Comparison of ENCODE assay signal across 8 cellular contexts in the genomic region with DNA sequence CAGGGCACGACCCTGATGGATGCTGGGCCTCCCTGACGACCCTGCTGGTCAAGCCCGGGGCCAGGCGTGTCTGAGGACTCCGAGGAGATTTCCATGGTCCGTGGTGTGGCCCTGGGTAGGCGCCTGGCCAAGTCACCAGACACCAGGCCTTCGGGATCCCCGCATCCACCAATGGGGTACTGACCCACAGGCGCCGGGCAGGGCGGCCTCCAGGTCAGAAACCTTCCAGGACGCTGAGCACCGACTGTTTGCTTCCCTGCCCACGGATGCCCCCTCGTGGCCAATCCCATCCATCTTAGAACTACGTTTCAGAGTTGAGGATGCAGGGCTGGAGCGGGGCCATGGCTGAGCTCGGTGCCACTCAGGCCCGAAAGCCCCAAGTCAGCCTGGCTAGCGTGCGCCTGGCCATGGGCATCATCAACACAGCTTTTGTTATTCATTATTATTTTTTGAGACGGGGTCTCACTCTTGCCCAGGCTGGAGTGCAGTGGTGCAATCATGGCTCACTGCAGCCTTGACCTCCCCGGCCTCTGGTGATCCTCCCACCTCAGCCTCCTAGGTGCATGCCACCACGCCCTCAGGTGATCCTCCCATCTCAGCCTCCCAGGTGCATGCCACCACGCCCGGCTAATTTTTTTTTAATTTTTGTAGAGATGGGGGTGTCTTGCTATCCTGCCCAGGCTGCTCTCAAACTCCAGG. TPM values are rescaled to one million over a fixed set of nuclear protein-coding genes. Genes with fewer than 3 reads are reported as not detected.
DNase-seq lines count a peak whose midpoint lies in the region; ATAC-seq and TF ChIP-seq lines count a peak whose summit lies in the region.

No MANE protein-coding gene starts in this region.

- H3K4me3 ChIP-seq in AG10803 (ENCODE audit: low read length) (no peak overlapping the region), esophagus muscularis mucosa (no peak overlapping the region)

- H3K27me3 ChIP-seq in esophagus muscularis mucosa: peaks cover 0 to 72% (median 2%) of the 10 kb centered on the region in 4 donors

- no peaks in the 10 kb centered on the region for H3K9me3 Mint-ChIP-seq in stimulated activated effector memory CD8-positive, alpha-beta T cell treated with anti-CD3 and anti-CD28 coated beads, Interleukin-12 subunit alpha, Interleukin-12 subunit beta, amount 100 ng/mL, for 72 hours

- H3K27ac Mint-ChIP-seq in stimulated activated effector memory CD8-positive, alpha-beta T cell treated with anti-CD3 and anti-CD28 coated beads, Interleukin-12 subunit alpha, Interleukin-12 subunit beta, amount 100 ng/mL, for 72 hours: no peak overlapping the region

- TF ChIP-seq CTCF in AG10803 (conservative IDR thresholded peaks at IDR 0.05; ENCODE audit: low read length) (peak; percentile 76), esophagus muscularis mucosa (IDR thresholded peaks at IDR 0.05) (peak; percentile 59 to 69 (median 60))

- H3K36me3 Mint-ChIP-seq in stimulated activated effector memory CD8-positive, alpha-beta T cell treated with anti-CD3 and anti-CD28 coated beads, Interleukin-12 subunit alpha, Interleukin-12 subunit beta, amount 100 ng/mL, for 72 hours: peaks cover 10% of the 10 kb centered on the region

- no peak overlapping the region for H3K27ac ChIP-seq in esophagus muscularis mucosa (replicated peaks in 1 of 4)

- H3K4me1 ChIP-seq in esophagus muscularis mucosa: peaks cover 0 to 13% (median 8%) of the 10 kb centered on the region in 4 donors

- DNase-seq in AG10803 (ENCODE audit: low read depth) (peak; percentile 63), NCI-H82 (lab: John Stamatoyannopoulos, UW) (peak; percentile 78), activated T-cell treated with anti-CD3 and anti-CD28 coated beads for 1 hour (ENCODE audit: low read depth) (peak; percentile 47), esophagus muscularis mucosa (ENCODE audit: extremely low spot score) (no peak), mucosa of gallbladder (ENCODE audit: low spot score) (peak; percentile 78)
- DNase-seq in stimulated activated effector memory CD8-positive, alpha-beta T cell treated with anti-CD3 and anti-CD28 coated beads, Interleukin-12 subunit alpha, Interleukin-12 subunit beta, amount 100 ng/mL, for 72 hours (ENCODE audit: low spot score in 2 of 2): peak in 1 of 2 donors; percentile 39

- H3K36me3 ChIP-seq in esophagus muscularis mucosa: no peaks in the 10 kb centered on the region

- intact Hi-C loops in esophagus muscularis mucosa (cut with DNase I): loop anchor here (5.0 to 10.0 kb wide), 2 partner anchors 114 to 226 kb away; no protein-coding TSS in a partner anchor

- H3K9me3 ChIP-seq in esophagus muscularis mucosa: peaks cover 0 to 3% (median 0%) of the 10 kb centered on the region in 4 donors

- no peak for TF ChIP-seq POLR2A in esophagus muscularis mucosa (IDR thresholded peaks at IDR 0.05; ENCODE audit: low read depth)

- no peak for TF ChIP-seq EP300 in esophagus muscularis mucosa (IDR thresholded peaks at IDR 0.05)

- peak; percentile 48 for ATAC-seq in GM19463 (IDR thresholded peaks at IDR 0.05; ENCODE audit: unreplicated experiment)
- peak; percentile 69 for ATAC-seq in stimulated activated effector memory CD8-positive, alpha-beta T cell treated with anti-CD3 and anti-CD28 coated beads, Interleukin-12 subunit alpha, Interleukin-12 subunit beta, amount 100 ng/mL, for 72 hours
- ATAC-seq in GM18873 (IDR thresholded peaks at IDR 0.05; ENCODE audit: low FRiP score, unreplicated experiment): no peak

- H3K4me3 Mint-ChIP-seq in stimulated activated effector memory CD8-positive, alpha-beta T cell treated with anti-CD3 and anti-CD28 coated beads, Interleukin-12 subunit alpha, Interleukin-12 subunit beta, amount 100 ng/mL, for 72 hours: no peak overlapping the region

- no peaks in the 10 kb centered on the region for H3K4me1 Mint-ChIP-seq in stimulated activated effector memory CD8-positive, alpha-beta T cell treated with anti-CD3 and anti-CD28 coated beads, Interleukin-12 subunit alpha, Interleukin-12 subunit beta, amount 100 ng/mL, for 72 hours

- 63% methylated on average over 9 of the region's 27 CpGs for WGBS in esophagus muscularis mucosa

RNA-seq across cellular contexts. Expression of a gene that starts 7.1 kb away (rescaled TPM):
- total RNA-seq in esophagus muscularis mucosa (1 to 10 TPM in 1 of 4 donors, under 1 TPM in 3; under 0.01 to 1.2 (median 0.53) TPM), mucosa of gallbladder (0.35 TPM)

RNA-seq across cellular contexts. Expression of a gene that starts 49.2 kb away (rescaled TPM):
- total RNA-seq in esophagus muscularis mucosa (10 to 100 TPM; 17.4 to 25.7 (median 20.2) TPM), mucosa of gallbladder (81.3 TPM)
